8 cellular contexts compared by ENCODE assay signal in the genomic region with DNA sequence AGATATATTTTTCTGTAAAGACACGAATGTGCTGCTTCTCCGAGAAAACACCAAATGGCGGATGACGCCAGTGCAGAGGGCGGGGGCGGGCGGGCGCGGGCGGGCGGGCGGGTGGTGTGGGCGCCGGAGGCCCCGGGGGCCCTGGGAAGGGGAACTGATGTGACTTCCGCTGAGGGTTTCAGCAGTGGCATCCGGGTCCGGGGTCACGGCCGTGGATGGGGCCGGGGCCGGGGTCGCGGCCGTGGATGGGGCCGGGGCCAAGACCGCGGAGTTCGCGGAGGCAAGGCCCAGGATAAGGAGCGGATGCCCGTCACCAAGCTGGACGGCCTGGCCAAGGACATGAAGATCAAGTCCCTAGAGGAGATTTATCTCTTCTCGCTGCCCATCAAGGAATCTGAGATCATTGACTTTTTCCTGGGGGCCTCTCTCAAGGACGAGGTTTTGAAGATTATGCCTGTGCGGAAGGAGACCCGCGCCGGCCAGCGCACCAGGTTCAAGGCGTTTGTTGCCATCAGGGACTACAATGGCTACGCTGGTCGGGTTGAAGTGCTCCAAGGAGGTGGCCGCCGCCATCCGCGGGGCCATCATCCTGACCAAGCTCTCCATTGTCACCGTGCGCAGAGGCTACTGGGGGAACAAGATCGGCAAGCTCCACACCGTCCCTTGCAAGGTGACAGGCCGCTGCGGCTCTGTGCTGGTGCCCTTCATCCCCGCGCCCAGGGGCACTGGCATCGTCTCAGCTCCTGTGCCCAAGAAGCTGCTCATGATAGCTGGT.
DNase-seq lines count a peak whose midpoint lies in the region; ATAC-seq and TF ChIP-seq lines count a peak whose summit lies in the region.

No MANE protein-coding gene starts in this region.

- peak overlapping the region; percentile 40 for H3K4me3 ChIP-seq in astrocyte of the cerebellum (ENCODE audit: low read depth, low read length)

- no peak for TF ChIP-seq CTCF in astrocyte of the cerebellum (IDR thresholded peaks at IDR 0.05; ENCODE audit: low read depth, low read length, missing control alignments)

- peak; percentile 66 for ATAC-seq in HG02884 (IDR thresholded peaks at IDR 0.05; ENCODE audit: unreplicated experiment)

- in situ Hi-C loops in astrocyte of the cerebellum (cut with HindIII; ENCODE audit: low sequenced_read_pairs) = no loop called here

- DNase-seq in NCI-H510A (lab: John Stamatoyannopoulos, UW) = peak; percentile 4
- no peak for DNase-seq in NCI-H510A treated with DMSO at 0.1 percent for 48 hours (lab: John Stamatoyannopoulos, UW)
- DNase-seq in T follicular helper cell (ENCODE audit: low read depth) = peak; percentile 37
- DNase-seq in astrocyte of the cerebellum (ENCODE audit: low read depth) = no peak
- peak; percentile 65 for DNase-seq in iPS-NIHi7 (ENCODE audit: extremely low spot score)
- peak; percentile 40 for DNase-seq in stimulated activated CD4-positive, alpha-beta T cell treated with anti-CD3 and anti-CD28 coated beads, Interleukin-2, amount 100 ng/mL, for 4 hours (ENCODE audit: low read depth)
- DNase-seq in GF-D8 (lab: John Stamatoyannopoulos, UW) = no peak

Comparison
In these comparisons a context has a peak if more than half of its experiments do, and no peak if none do; other contexts are left out.
1. DNase-seq: peak in NCI-H510A (single experiment), T follicular helper cell (single experiment), iPS-NIHi7 (single experiment) and stimulated activated CD4-positive, alpha-beta T cell treated with anti-CD3 and anti-CD28 coated beads, Interleukin-2, amount 100 ng/mL, for 4 hours (single experiment); none in NCI-H510A treated with DMSO at 0.1 percent for 48 hours (single experiment), astrocyte of the cerebellum (single experiment) and GF-D8 (single experiment).